In the genomic region with DNA sequence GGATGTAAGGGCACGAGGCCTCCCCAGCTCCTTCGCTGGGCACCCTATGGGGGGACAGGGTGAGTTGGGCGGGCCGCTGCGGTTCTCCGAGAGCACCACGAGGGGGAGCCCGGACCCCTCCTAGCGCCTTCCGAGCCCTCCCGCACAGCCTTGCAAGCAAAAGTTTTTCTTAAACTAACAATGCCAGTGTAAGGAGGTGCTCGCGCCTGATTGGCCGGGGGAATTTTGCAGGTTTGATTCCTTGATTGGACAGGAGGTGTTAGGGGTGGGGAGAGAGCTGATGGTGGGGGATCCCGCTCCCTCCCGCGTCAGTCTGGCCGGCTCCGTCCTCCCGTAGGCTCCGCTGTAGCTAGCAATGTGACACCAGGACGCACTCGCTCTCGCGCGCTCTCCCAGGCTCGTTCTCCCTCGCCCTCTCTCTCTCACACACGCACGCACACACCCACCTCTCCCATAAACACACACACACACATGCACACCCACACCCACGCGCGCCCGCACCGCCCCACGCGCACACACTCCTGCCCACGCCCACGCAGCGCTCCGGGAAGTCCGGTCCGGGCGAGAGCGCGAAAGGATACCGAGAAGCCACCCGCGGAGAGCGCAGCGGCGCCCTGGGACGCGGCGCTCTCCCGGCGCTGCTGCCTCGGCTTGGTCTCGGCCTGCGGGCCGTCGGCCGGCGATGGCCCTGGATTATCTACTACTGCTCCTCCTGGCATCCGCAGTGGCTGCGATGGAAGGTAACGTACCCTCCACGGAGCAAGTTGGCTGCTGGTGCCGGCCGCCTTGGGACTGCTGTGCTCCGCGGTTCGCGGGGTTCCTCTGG, we compare ENCODE assay signal across 8 cellular contexts. TPM values are rescaled to one million over a fixed set of nuclear protein-coding genes. Genes with fewer than 3 reads are reported as not detected.
A peak's percentile ranks its signal among the peaks of the same experiment; 100 is the strongest.
DNase-seq lines count a peak whose midpoint lies in the region; ATAC-seq and TF ChIP-seq lines count a peak whose summit lies in the region.

Gene EPHB1 (plus strand): TSS at position 311 of the 826 bp plus-strand sequence.

- H3K36me3 Mint-ChIP-seq in dendritic cell treated with granulocyte-macrophage colony-stimulating factor and Interleukin-4, amounts not matched to agents 40 ng/mL and 50 ng/mL, for 4 days (ENCODE audit: low read depth): no peaks in the 10 kb centered on the region

- H3K36me3 ChIP-seq in left lung: no peaks in the 10 kb centered on the region

- peaks cover 60% of the 10 kb centered on the region for H3K27me3 Mint-ChIP-seq in dendritic cell treated with granulocyte-macrophage colony-stimulating factor and Interleukin-4, amounts not matched to agents 40 ng/mL and 50 ng/mL, for 4 days

- peaks cover 17% of the 10 kb centered on the region for H3K4me1 Mint-ChIP-seq in dendritic cell treated with granulocyte-macrophage colony-stimulating factor and Interleukin-4, amounts not matched to agents 40 ng/mL and 50 ng/mL, for 4 days (ENCODE audit: low read depth)

- H3K9me3 Mint-ChIP-seq in dendritic cell treated with granulocyte-macrophage colony-stimulating factor and Interleukin-4, amounts not matched to agents 40 ng/mL and 50 ng/mL, for 4 days: no peaks in the 10 kb centered on the region

- peak within 1 kb of the TSS; percentile 29 to 40 for H3K4me3 ChIP-seq in left lung

- no peak within 1 kb of the TSS for H3K27ac Mint-ChIP-seq in dendritic cell treated with granulocyte-macrophage colony-stimulating factor and Interleukin-4, amounts not matched to agents 40 ng/mL and 50 ng/mL, for 4 days

- no peak within 1 kb of the TSS for H3K27ac ChIP-seq in left lung

- H3K9me3 ChIP-seq in left lung: no peaks in the 10 kb centered on the region

- intact Hi-C loops in dendritic cell treated with granulocyte-macrophage colony-stimulating factor and Interleukin-4, amounts not matched to agents 40 ng/mL and 50 ng/mL, for 4 days (cut with micrococcal nuclease): loop anchor here (1.0 to 2.0 kb wide), 3 partner anchors 452 to 1100 kb away; no protein-coding TSS in a partner anchor
- intact Hi-C loops in left lung (cut with DNase I): no loop called here

- peaks cover 27 to 69% of the 10 kb centered on the region in 2 donors for H3K27me3 ChIP-seq in left lung

- H3K4me1 ChIP-seq in left lung: peaks cover 14 to 27% of the 10 kb centered on the region in 2 donors

- DNase-seq in C1 segment of cervical spinal cord (lab: John Stamatoyannopoulos, UW) (peak in 13 of 14 donors; percentile 25 to 99 (median 74)), NCI-H2196 (lab: John Stamatoyannopoulos, UW; ENCODE audit: unreplicated experiment) (peak; percentile 98), left lung (peak; percentile 74 to 92)
- peak; percentile 62 to 71 for DNase-seq in stimulated activated CD4-positive, alpha-beta T cell treated with anti-CD3 and anti-CD28 coated beads, Interleukin-2, amount 100 ng/mL, for 48 hours

- H3K4me3 Mint-ChIP-seq in dendritic cell treated with granulocyte-macrophage colony-stimulating factor and Interleukin-4, amounts not matched to agents 40 ng/mL and 50 ng/mL, for 4 days: peak within 1 kb of the TSS; percentile 75

- TF ChIP-seq CTCF in left lung (IDR thresholded peaks at IDR 0.05): peak; percentile 74 to 75

- ATAC-seq in GM19043 (IDR thresholded peaks at IDR 0.05; ENCODE audit: low read depth, unreplicated experiment) (peak; percentile 76), HG03196 (IDR thresholded peaks at IDR 0.05; ENCODE audit: unreplicated experiment) (peak; percentile 73), left lung (peak; percentile 96)
- peak; percentile 73 for ATAC-seq in activated CD4-positive, CD25-positive, alpha-beta regulatory T cell treated with anti-CD3 and anti-CD28 coated beads, Interleukin-2, amount 50 U/mL, for 24 hours

RNA-seq across cellular contexts. Expression of gene EPHB1, which starts in this region (rescaled TPM):
- total RNA-seq in left lung: 1 to 10 TPM; 1.1 to 4.3 TPM
